In genomic region chr4:152616804-152617203, GRCh38 we compare ENCODE assay signal across 21 cellular contexts.
"Had no signal": no experiment of that assay in that cellular context is flagged by ENCODE, and none has a peak within 500 bp of the region (broad histone marks: within the 10 kb centered on the region; RNA-seq: fewer than 3 reads in every experiment).

No MANE protein-coding gene starts in this region.

- H3K27me3 ChIP-seq: esophagus squamous epithelium, left lung had no signal

- H3K36me3 Mint-ChIP-seq: mesothelial cell of epicardium had no signal

- H3K4me3 Mint-ChIP-seq: mesothelial cell of epicardium, naive B cell had no signal

- H3K27ac Mint-ChIP-seq: mesothelial cell of epicardium, naive B cell had no signal

- H3K9me3 Mint-ChIP-seq: mesothelial cell of epicardium, naive B cell had no signal

- H3K9me3 ChIP-seq: esophagus squamous epithelium, gastrocnemius medialis, heart right ventricle, left lung, lower lobe of right lung, mucosa of descending colon had no signal

- H3K36me3 ChIP-seq: esophagus squamous epithelium, gastrocnemius medialis, heart right ventricle, left lung, lower lobe of right lung had no signal

- H3K4me1 ChIP-seq: gastrocnemius medialis, heart right ventricle, left lung, lower lobe of right lung had no signal

- H3K4me3 ChIP-seq: coronary artery, dorsolateral prefrontal cortex, esophagus squamous epithelium, gastrocnemius medialis, heart right ventricle, left lung, lower lobe of right lung, mucosa of descending colon had no signal

- DNase-seq: dermis blood vessel endothelial cell; dorsolateral prefrontal cortex; effector CD4-positive, alpha-beta T cell; effector memory CD4-positive, alpha-beta T cell; esophagus squamous epithelium; foreskin fibroblast; foreskin melanocyte; gastrocnemius medialis; glutamatergic neuron; head of caudate nucleus; heart right ventricle; hippocampal formation; left cardiac atrium; left lung; left ventricle myocardium superior; lower lobe of right lung; mesenchymal stem cell; mucosa of descending colon; naive B cell had no signal

- H3K27ac ChIP-seq: coronary artery, dorsolateral prefrontal cortex, esophagus squamous epithelium, gastrocnemius medialis, heart right ventricle, left lung, lower lobe of right lung had no signal

- ATAC-seq: gastrocnemius medialis, heart right ventricle, left cardiac atrium, left lung, left ventricle myocardium superior, lower lobe of right lung, mucosa of descending colon had no signal
